In genomic region chr12:68332726-68333630, GRCh38 we compare ENCODE assay signal across 1 cellular context.
A peak's percentile ranks its signal among the peaks of the same experiment; 100 is the strongest.
TF ChIP-seq lines count a peak whose summit lies in the region.

No MANE protein-coding gene starts in this region.

TF ChIP-seq in HepG2, 621 proteins besides CTCF, POLR2A, EP300 and RAD21 (continued from another document):
- TF ChIP-seq ZNF816 (CRISPR knock-in tag; IDR thresholded peaks at IDR 0.05; ENCODE audit: borderline replicate concordance): 0 out of 2 replicates have a peak, but pooled peaks have one; percentile 1
